27 cellular contexts compared by ENCODE assay signal in genomic region chr7:91898240-91898992, GRCh38.
"Had no signal": no experiment of that assay in that cellular context is flagged by ENCODE, and none has a peak within 500 bp of the region (broad histone marks: within the 10 kb centered on the region; RNA-seq: fewer than 3 reads in every experiment).

No MANE protein-coding gene starts in this region.

- H3K9me3 Mint-ChIP-seq: activated T-helper 17 cell treated with anti-CD3 and anti-CD28 coated beads, Interleukin-2, amount 50 U/mL, for 72 hours; naive B cell; neural crest cell; T-helper 2 cell treated with Interferon-gamma antibody and Interleukin-4, amounts not matched to agents 5 μg/mL and 100 μg/mL, for 36 hours; type B pancreatic cell had no signal

- ATAC-seq: activated CD8-positive, alpha-beta T cell treated with anti-CD3 and anti-CD28 coated beads, Interleukin-2, amount 10 ng/mL, durations not matched to agents 7 days and 5 days; activated T-helper 17 cell treated with anti-CD3 and anti-CD28 coated beads, Interleukin-2, amount 50 U/mL, for 72 hours; gastrocnemius medialis; left cardiac atrium had no signal

- H3K36me3 Mint-ChIP-seq: activated naive CD8-positive, alpha-beta T cell; naive B cell; type B pancreatic cell had no signal

- DNase-seq: activated CD4-positive, alpha-beta T cell treated with anti-CD3 and anti-CD28 coated beads for 1 hour; activated CD4-positive, alpha-beta T cell treated with anti-CD3 and anti-CD28 coated beads, Interleukin-2, amount 50 U/mL, for 1 hour; activated CD8-positive, alpha-beta T cell treated with anti-CD3 and anti-CD28 coated beads, Interleukin-2, amount 10 ng/mL, durations not matched to agents 7 days and 5 days; activated naive CD4-positive, alpha-beta T cell; activated T-cell treated with anti-CD3 and anti-CD28 coated beads, Interleukin-2, amount 50 U/mL, for 1 hour; adrenal gland; central memory CD4-positive, alpha-beta T cell; dermis blood vessel endothelial cell; effector CD8-positive, alpha-beta T cell; gastrocnemius medialis; hypothalamus; left cardiac atrium; naive B cell; retina; spleen; stimulated activated CD4-positive, alpha-beta T cell treated with anti-CD3 and anti-CD28 coated beads, Interleukin-4, amount 100 ng/mL, for 1 hour; stimulated activated naive CD4-positive, alpha-beta T cell had no signal

- H3K4me3 Mint-ChIP-seq: activated CD8-positive, alpha-beta T cell treated with anti-CD3 and anti-CD28 coated beads, Interleukin-2, amount 10 ng/mL, durations not matched to agents 7 days and 5 days; activated naive CD8-positive, alpha-beta T cell; activated T-helper 17 cell treated with anti-CD3 and anti-CD28 coated beads, Interleukin-2, amount 50 U/mL, for 72 hours; naive B cell; neural crest cell; T-helper 2 cell treated with Interferon-gamma antibody and Interleukin-4, amounts not matched to agents 5 μg/mL and 100 μg/mL, for 36 hours; type B pancreatic cell had no signal

- H3K4me1 Mint-ChIP-seq: activated T-helper 17 cell treated with anti-CD3 and anti-CD28 coated beads, Interleukin-2, amount 50 U/mL, for 72 hours; naive B cell; neural crest cell had no signal

- H3K4me1 ChIP-seq: adrenal gland, ascending aorta, gastrocnemius medialis, spleen had no signal

- H3K27me3 Mint-ChIP-seq: type B pancreatic cell had no signal

- H3K9me3 ChIP-seq: adrenal gland, ascending aorta, esophagus muscularis mucosa, gastrocnemius medialis, spleen, thoracic aorta had no signal

- H3K4me3 ChIP-seq: adrenal gland, ascending aorta, esophagus muscularis mucosa, gastrocnemius medialis, spleen, thoracic aorta had no signal

- H3K27me3 ChIP-seq: adrenal gland, ascending aorta, esophagus muscularis mucosa, gastrocnemius medialis had no signal

- FAIRE-seq: islet of Langerhans, TTC549 had no signal

- H3K27ac ChIP-seq: adrenal gland, ascending aorta, esophagus muscularis mucosa, gastrocnemius medialis, spleen, thoracic aorta had no signal

- H3K27ac Mint-ChIP-seq: activated CD8-positive, alpha-beta T cell treated with anti-CD3 and anti-CD28 coated beads, Interleukin-2, amount 10 ng/mL, durations not matched to agents 7 days and 5 days; activated naive CD8-positive, alpha-beta T cell; activated T-helper 17 cell treated with anti-CD3 and anti-CD28 coated beads, Interleukin-2, amount 50 U/mL, for 72 hours; naive B cell; T-helper 2 cell treated with Interferon-gamma antibody and Interleukin-4, amounts not matched to agents 5 μg/mL and 100 μg/mL, for 36 hours; type B pancreatic cell had no signal

- H3K36me3 ChIP-seq: adrenal gland, ascending aorta, esophagus muscularis mucosa, gastrocnemius medialis, spleen, thoracic aorta had no signal
